ENCODE assay signal across 1 cellular context in genomic region chr17:4544656-4545216, GRCh38.
TF ChIP-seq lines count a peak whose summit lies in the region.

No MANE protein-coding gene starts in this region.

TF ChIP-seq in GM12878, 131 proteins besides CTCF, POLR2A, EP300 and RAD21:
- TF ChIP-seq ZNF274 (IDR thresholded peaks at IDR 0.05; ENCODE audit: insufficient read depth, insufficient read length): no peak
- no peak for TF ChIP-seq CBX5 (IDR thresholded peaks at IDR 0.05; ENCODE audit: low read depth)
- TF ChIP-seq HDAC2 (IDR thresholded peaks at IDR 0.05): no peak
- TF ChIP-seq PAX8 (IDR thresholded peaks at IDR 0.05): no peak
- no peak for TF ChIP-seq RCOR1 (conservative IDR thresholded peaks at IDR 0.05; ENCODE audit: low read depth, low read length)
- no peak for TF ChIP-seq SIX5 (IDR thresholded peaks at IDR 0.05; ENCODE audit: low read depth, low read length, severe bottlenecking)
- TF ChIP-seq MLLT1 (IDR thresholded peaks at IDR 0.05): no peak
- no peak for TF ChIP-seq ZBTB40 (IDR thresholded peaks at IDR 0.05; ENCODE audit: borderline replicate concordance)
- no peak for TF ChIP-seq JUND (IDR thresholded peaks at IDR 0.05; ENCODE audit: low read depth, low read length)
- TF ChIP-seq CBX3 (IDR thresholded peaks at IDR 0.05; ENCODE audit: borderline replicate concordance, low read depth): no peak
- no peak for TF ChIP-seq NKRF (conservative IDR thresholded peaks at IDR 0.05)
- TF ChIP-seq YBX1 (IDR thresholded peaks at IDR 0.05): no peak
- TF ChIP-seq MEF2B (IDR thresholded peaks at IDR 0.05; ENCODE audit: partially characterized antibody, poor library complexity, severe bottlenecking): no peak
- TF ChIP-seq RFX5 (IDR thresholded peaks at IDR 0.05; ENCODE audit: low read depth, low read length): no peak
TF ChIP-seq in GM12878: peak in this region for 0.
